Comparison of ENCODE assay signal across 12 cellular contexts in genomic region chr2:16713011-16713423, GRCh38. TPM values are rescaled to one million over a fixed set of nuclear protein-coding genes. Genes with fewer than 3 reads are reported as not detected.
DNase-seq lines count a peak whose midpoint lies in the region; ATAC-seq and TF ChIP-seq lines count a peak whose summit lies in the region.
"Had no signal": no experiment of that assay in that cellular context is flagged by ENCODE, and none has a peak within 500 bp of the region (broad histone marks: within the 10 kb centered on the region; RNA-seq: fewer than 3 reads in every experiment).

No MANE protein-coding gene starts in this region.

- no peaks in the 10 kb centered on the region for H3K4me1 Mint-ChIP-seq in CD8-positive, alpha-beta memory T cell
- H3K4me1 Mint-ChIP-seq: CD4-positive, CD25-positive, alpha-beta regulatory T cell had no signal

- H3K9me3 ChIP-seq in DOHH2 (ENCODE audit: control insufficient read depth, insufficient read depth, low read length), result no peaks in the 10 kb centered on the region
- no peaks in the 10 kb centered on the region for H3K9me3 ChIP-seq in Peyer's patch
- no peaks in the 10 kb centered on the region for H3K9me3 ChIP-seq in CD8-positive, alpha-beta memory T cell (ENCODE audit: low read length)
- H3K9me3 ChIP-seq: spleen had no signal

- H3K27ac ChIP-seq in DOHH2 (ENCODE audit: low read depth, low read length) (peak overlapping the region; percentile 36), Peyer's patch (no peak overlapping the region)
- no peak overlapping the region for H3K27ac ChIP-seq in CD8-positive, alpha-beta memory T cell (ENCODE audit: low read depth, low read length)
- H3K27ac ChIP-seq: brain microvascular endothelial cell had no signal

- H3K4me3 ChIP-seq in DOHH2 (ENCODE audit: low read length) (peak overlapping the region; percentile 48), Peyer's patch (no peak overlapping the region)
- no peak overlapping the region for H3K4me3 ChIP-seq in CD8-positive, alpha-beta memory T cell (ENCODE audit: low read length)
- H3K4me3 ChIP-seq: spleen had no signal

- peaks cover 47% of the 10 kb centered on the region for H3K4me1 ChIP-seq in DOHH2 (ENCODE audit: control insufficient read depth, low read length)
- no peaks in the 10 kb centered on the region for H3K4me1 ChIP-seq in Peyer's patch
- no peaks in the 10 kb centered on the region for H3K4me1 ChIP-seq in CD8-positive, alpha-beta memory T cell (ENCODE audit: insufficient read depth, low read length)

- no peaks in the 10 kb centered on the region for H3K27me3 ChIP-seq in DOHH2 (ENCODE audit: control insufficient read depth, low read length)
- no peaks in the 10 kb centered on the region for H3K27me3 ChIP-seq in Peyer's patch
- H3K27me3 ChIP-seq in CD8-positive, alpha-beta memory T cell (ENCODE audit: insufficient read depth, low read length, poor library complexity, severe bottlenecking), result no peaks in the 10 kb centered on the region
- H3K27me3 ChIP-seq: brain microvascular endothelial cell, spleen had no signal

- peak in 2 of 3 donors; percentile 29 to 52 for DNase-seq in Peyer's patch
- DNase-seq in stimulated activated CD8-positive, alpha-beta memory T cell treated with anti-CD3 and anti-CD28 coated beads, Interleukin-4, amount 100 ng/mL, for 48 hours, result no peak
- DNase-seq in T-helper 2 cell, result no peak
- no peak for DNase-seq in CD8-positive, alpha-beta memory T cell
- DNase-seq in NOMO-1 (lab: John Stamatoyannopoulos, UW; ENCODE audit: unreplicated experiment in 2 of 2), result no peak
- DNase-seq: brain microvascular endothelial cell; CD4-positive, CD25-positive, alpha-beta regulatory T cell; SHP77 treated with DMSO at 0.1 percent for 48 hours; spleen had no signal

- CTCF ChIA-PET in CD8-positive, alpha-beta memory T cell (lab: Charles Lee), result no interaction called here

- H3K4me3 Mint-ChIP-seq in CD8-positive, alpha-beta memory T cell, result no peak overlapping the region
- H3K4me3 Mint-ChIP-seq: CD4-positive, CD25-positive, alpha-beta regulatory T cell had no signal

- no peak for TF ChIP-seq POLR2A in Peyer's patch (IDR thresholded peaks at IDR 0.05)

- no peaks in the 10 kb centered on the region for H4K20me1 ChIP-seq in DOHH2 (ENCODE audit: control insufficient read depth, insufficient read depth, low read depth, low read length)

- no peaks in the 10 kb centered on the region for H3K36me3 ChIP-seq in DOHH2 (ENCODE audit: control insufficient read depth, low read length)
- H3K36me3 ChIP-seq in Peyer's patch, result no peaks in the 10 kb centered on the region
- H3K36me3 ChIP-seq in CD8-positive, alpha-beta memory T cell (ENCODE audit: insufficient read depth, low read length), result no peaks in the 10 kb centered on the region
- H3K36me3 ChIP-seq: brain microvascular endothelial cell, spleen had no signal

- peak; percentile 89 for ATAC-seq in GM19452 (IDR thresholded peaks at IDR 0.05; ENCODE audit: unreplicated experiment)
- ATAC-seq in HG03045 (IDR thresholded peaks at IDR 0.05; ENCODE audit: unreplicated experiment), result peak; percentile 63

- POLR2A ChIA-PET in CD8-positive, alpha-beta memory T cell (lab: Charles Lee), result no interaction called here

- no peaks in the 10 kb centered on the region for H3K79me2 ChIP-seq in DOHH2 (ENCODE audit: control insufficient read depth, low read length)

- H3K27ac Mint-ChIP-seq in CD8-positive, alpha-beta memory T cell, result no peak overlapping the region
- H3K27ac Mint-ChIP-seq: CD4-positive, CD25-positive, alpha-beta regulatory T cell had no signal

- H3K9me3 Mint-ChIP-seq in CD8-positive, alpha-beta memory T cell, result peaks cover 0 to 2% (median 0%) of the 10 kb centered on the region in 5 donors

- H3K9me2 ChIP-seq in DOHH2 (replicated peaks; ENCODE audit: control insufficient read depth, low read length), result no peaks in the 10 kb centered on the region

- TF ChIP-seq CTCF in DOHH2 (IDR thresholded peaks at IDR 0.05; ENCODE audit: low read depth, low read length, poor library complexity, severe bottlenecking), result no peak
- TF ChIP-seq CTCF in Peyer's patch (IDR thresholded peaks at IDR 0.05), result no peak

- H3K36me3 Mint-ChIP-seq in CD8-positive, alpha-beta memory T cell, result no peaks in the 10 kb centered on the region
- H3K36me3 Mint-ChIP-seq: CD4-positive, CD25-positive, alpha-beta regulatory T cell had no signal

- H3K4me2 ChIP-seq in DOHH2 (ENCODE audit: low read length), result peak overlapping the region; percentile 65

- no peaks in the 10 kb centered on the region for H3F3A ChIP-seq in DOHH2 (ENCODE audit: control insufficient read depth, insufficient read depth)

- H3K27me3 Mint-ChIP-seq in CD8-positive, alpha-beta memory T cell, result no peaks in the 10 kb centered on the region
- H3K27me3 Mint-ChIP-seq: CD4-positive, CD25-positive, alpha-beta regulatory T cell had no signal

RNA-seq across cellular contexts. Expression of gene CYRIA, which starts 47.4 kb away (rescaled TPM):
- 10 to 100 TPM in 1 of 4 donors, 1 to 10 TPM in 2, under 1 TPM in 1; 0.53 to 11.6 (median 4.6) TPM for total RNA-seq in Peyer's patch
- 1 to 10 TPM; 1.0 to 1.2 TPM for total RNA-seq in CD8-positive, alpha-beta memory T cell
- 6.3 TPM for polyA plus RNA-seq in CD8-positive, alpha-beta memory T cell
- total RNA-seq: CD4-positive, CD25-positive, alpha-beta regulatory T cell had no signal

Comparison
In these comparisons a context has a peak if more than half of its experiments do, and no peak if none do; other contexts are left out.
1. DNase-seq: peak in Peyer's patch (2 of 3); none in stimulated activated CD8-positive, alpha-beta memory T cell treated with anti-CD3 and anti-CD28 coated beads, Interleukin-4, amount 100 ng/mL, for 48 hours (single experiment), T-helper 2 cell (0 of 5), CD8-positive, alpha-beta memory T cell (0 of 5) and NOMO-1 (0 of 2).